In genomic region chr3:186569354-186569753, GRCh38 we compare ENCODE assay signal across 9 cellular contexts. TPM values are rescaled to one million over a fixed set of nuclear protein-coding genes. Genes with fewer than 3 reads are reported as not detected.
DNase-seq lines count a peak whose midpoint lies in the region; FAIRE-seq and TF ChIP-seq lines count a peak whose summit lies in the region.
"Not testable (repeated sequence)": the region's sequence is repeated elsewhere in the genome, so short reads cannot be mapped to it uniquely, and the experiment has no call there.
"Had no signal": no experiment of that assay in that cellular context is flagged by ENCODE, and none has a peak within 500 bp of the region (broad histone marks: within the 10 kb centered on the region; RNA-seq: fewer than 3 reads in every experiment).

No MANE protein-coding gene starts in this region.

- H3K9me3 ChIP-seq in astrocyte (ENCODE audit: insufficient read depth, low read depth, low read length); mesenchymal stem cell (ENCODE audit: control insufficient read depth, low read length); parathyroid adenoma (ENCODE audit: control insufficient read depth, low read length): not testable (repeated sequence)

- not testable (repeated sequence) for TF ChIP-seq CTCF in 22Rv1 (IDR thresholded peaks at IDR 0.05); GM12864 (IDR thresholded peaks at IDR 0.05; ENCODE audit: low read depth, low read length, missing control alignments); NB4 (IDR thresholded peaks at IDR 0.05; ENCODE audit: low read depth, low read length); WI38 (IDR thresholded peaks at IDR 0.05; ENCODE audit: low read depth, low read length); astrocyte (IDR thresholded peaks at IDR 0.05; ENCODE audit: insufficient read depth, low read depth, low read length); parathyroid adenoma (IDR thresholded peaks at IDR 0.05)

- FAIRE-seq in astrocyte (lab: Jason Lieb, UNC): not testable (repeated sequence)

- not testable (repeated sequence) for H3K23ac ChIP-seq in mesenchymal stem cell (ENCODE audit: low read length in 2 of 2)

- H3K36me3 ChIP-seq in astrocyte (ENCODE audit: insufficient read depth, low read length) (peaks cover 14% of the 10 kb centered on the region), mesenchymal stem cell (ENCODE audit: control insufficient read depth in 1 of 2, insufficient read depth in 2 of 2, low read depth in 1 of 2, low read length in 2 of 2) (peaks cover 3 to 23% of the 10 kb centered on the region in 2 experiments)
- H3K36me3 ChIP-seq in parathyroid adenoma (ENCODE audit: control insufficient read depth, insufficient read depth, low read length): not testable (repeated sequence)

- H3K9ac ChIP-seq in astrocyte (ENCODE audit: low read length): peak overlapping the region; percentile 81
- H3K9ac ChIP-seq in mesenchymal stem cell (ENCODE audit: low read length): peak overlapping the region; percentile 95
- H3K9ac ChIP-seq in parathyroid adenoma: not testable (repeated sequence)

- H3K14ac ChIP-seq in mesenchymal stem cell (ENCODE audit: low read length in 2 of 2): not testable (repeated sequence)

- H4K20me1 ChIP-seq in astrocyte (ENCODE audit: insufficient read depth, low read length): not testable (repeated sequence)

- not testable (repeated sequence) for H3K27me3 Mint-ChIP-seq in astrocyte (ENCODE audit: low read depth, unreplicated experiment)

- not testable (repeated sequence) for DNase-seq in GM12864 (ENCODE audit: low read depth); NB4 (ENCODE audit: low read depth); astrocyte (ENCODE audit: low read depth); mesenchymal stem cell
- DNase-seq in erythroblast (lab: John Stamatoyannopoulos, UW): peak; percentile 59 to 63

- H4K8ac ChIP-seq in mesenchymal stem cell (ENCODE audit: low read length): not testable (repeated sequence)

- not testable (repeated sequence) for H3K4me1 Mint-ChIP-seq in astrocyte (ENCODE audit: low read depth, unreplicated experiment)

- not testable (repeated sequence) for H3K27ac Mint-ChIP-seq in astrocyte (ENCODE audit: unreplicated experiment)

- H4K91ac ChIP-seq in mesenchymal stem cell (ENCODE audit: low read length): not testable (repeated sequence)

- not testable (repeated sequence) for H2BK12ac ChIP-seq in mesenchymal stem cell (ENCODE audit: low read length in 2 of 2)

- H3K4me3 ChIP-seq in GM12864 (ENCODE audit: low read depth, low read length) (peak overlapping the region; percentile 81), NB4 (ENCODE audit: low read depth, low read length) (peak overlapping the region; percentile 98), WI38 (ENCODE audit: low read depth, low read length) (peak overlapping the region; percentile 79), astrocyte (ENCODE audit: insufficient read depth, low read depth, low read length) (peak overlapping the region; percentile 78), mesenchymal stem cell (ENCODE audit: insufficient read depth in 1 of 2, low read depth in 1 of 2, low read length in 2 of 2) (peak overlapping the region in 1 of 2 experiments; percentile 88), parathyroid adenoma (ENCODE audit: low read depth, low read length) (peak overlapping the region; percentile 97)

- peaks cover 52% of the 10 kb centered on the region for H3K79me2 ChIP-seq in astrocyte (ENCODE audit: insufficient read depth, low read length)
- H3K79me2 ChIP-seq in parathyroid adenoma: peaks cover 17% of the 10 kb centered on the region

- H3K4ac ChIP-seq in mesenchymal stem cell (ENCODE audit: low read depth in 1 of 2, low read length in 2 of 2): not testable (repeated sequence)

- H3K4me1 ChIP-seq in astrocyte (ENCODE audit: insufficient read depth, low read length): peaks cover 24% of the 10 kb centered on the region
- peaks cover 11% of the 10 kb centered on the region for H3K4me1 ChIP-seq in mesenchymal stem cell (ENCODE audit: control insufficient read depth, insufficient read depth, low read depth, low read length)
- H3K4me1 ChIP-seq in parathyroid adenoma: peaks cover 11% of the 10 kb centered on the region

- not testable (repeated sequence) for H3K27me3 ChIP-seq in astrocyte (ENCODE audit: insufficient read depth, low read length); mesenchymal stem cell (ENCODE audit: control insufficient read depth in 1 of 2, insufficient read depth in 1 of 2, low read length in 2 of 2); parathyroid adenoma (ENCODE audit: control insufficient read depth, insufficient read depth, low read length)

- H3K9me3 Mint-ChIP-seq in astrocyte (ENCODE audit: unreplicated experiment): not testable (repeated sequence)

- TF ChIP-seq POLR2A in NB4 (IDR thresholded peaks at IDR 0.05; ENCODE audit: extremely low read depth, insufficient read length); erythroblast (IDR thresholded peaks at IDR 0.05; ENCODE audit: low read length): not testable (repeated sequence)

- H2BK15ac ChIP-seq in mesenchymal stem cell (ENCODE audit: low read depth, poor library complexity, severe bottlenecking): not testable (repeated sequence)

- not testable (repeated sequence) for H2AK5ac ChIP-seq in mesenchymal stem cell (ENCODE audit: low read length, severe bottlenecking)

- peak overlapping the region; percentile 96 for H3K4me3 Mint-ChIP-seq in astrocyte (ENCODE audit: unreplicated experiment)

- 97% methylated on average over 11 of the region's 12 CpGs for WGBS in mesenchymal stem cell

- not testable (repeated sequence) for H3K18ac ChIP-seq in mesenchymal stem cell (ENCODE audit: low read depth in 1 of 2, low read length in 2 of 2)

- not testable (repeated sequence) for H3K36me3 Mint-ChIP-seq in astrocyte (ENCODE audit: low read depth, unreplicated experiment)

- H2AFZ ChIP-seq in astrocyte (ENCODE audit: low read depth, low read length); mesenchymal stem cell (ENCODE audit: low read depth, low read length): not testable (repeated sequence)
- peak overlapping the region; percentile 60 for H2AFZ ChIP-seq in parathyroid adenoma

- peak overlapping the region; percentile 87 for H3K4me2 ChIP-seq in astrocyte (ENCODE audit: low read length)
- peak overlapping the region; percentile 94 for H3K4me2 ChIP-seq in mesenchymal stem cell (ENCODE audit: low read length, poor library complexity, severe bottlenecking)
- peak overlapping the region; percentile 71 for H3K4me2 ChIP-seq in parathyroid adenoma (ENCODE audit: low read length)

- peak overlapping the region; percentile 63 for H3K27ac ChIP-seq in 22Rv1
- H3K27ac ChIP-seq in astrocyte (ENCODE audit: low read depth, low read length); mesenchymal stem cell (ENCODE audit: low read length, poor library complexity, severe bottlenecking); parathyroid adenoma: not testable (repeated sequence)

- H2BK120ac ChIP-seq in mesenchymal stem cell (ENCODE audit: low read depth, low read length): not testable (repeated sequence)

- H2BK5ac ChIP-seq in mesenchymal stem cell (ENCODE audit: low read depth, low read length, poor library complexity, severe bottlenecking): not testable (repeated sequence)

- H3K79me1 ChIP-seq in mesenchymal stem cell (replicated peaks; ENCODE audit: low read length, poor library complexity, severe bottlenecking): peaks cover 24% of the 10 kb centered on the region

RNA-seq across cellular contexts. Expression of gene DNAJB11, which starts 1.2 kb away (rescaled TPM):
- total RNA-seq in astrocyte: 83.0 and 84.3 TPM in 2 replicates
- 109 TPM for polyA plus RNA-seq in mesenchymal stem cell (2013, experiment 1 of 2)
- 111 TPM for polyA plus RNA-seq in mesenchymal stem cell (2013, experiment 2 of 2)

RNA-seq across cellular contexts. Expression of gene TBCCD1, which starts 2.2 kb away (rescaled TPM):
- total RNA-seq in astrocyte: 8.7 and 10.2 TPM in 2 replicates
- 6.8 TPM for polyA plus RNA-seq in mesenchymal stem cell (2013, experiment 1 of 2)
- polyA plus RNA-seq in mesenchymal stem cell (2013, experiment 2 of 2): 6.2 TPM

RNA-seq across cellular contexts. Expression of gene CRYGS, which starts 25.2 kb away (rescaled TPM):
- total RNA-seq in astrocyte: 1.3 and 2.1 TPM in 2 replicates
- 0.68 TPM for polyA plus RNA-seq in mesenchymal stem cell (2013, experiment 1 of 2)
- polyA plus RNA-seq in mesenchymal stem cell (2013, experiment 2 of 2): 0.38 TPM

RNA-seq across cellular contexts. Expression of gene AHSG, which starts 43.5 kb away (rescaled TPM):
- not detected in 2 replicates for total RNA-seq in astrocyte
- polyA plus RNA-seq in mesenchymal stem cell (2013, experiment 1 of 2): not detected
- not detected for polyA plus RNA-seq in mesenchymal stem cell (2013, experiment 2 of 2)
- total RNA-seq: ureter had no signal
